Comparison of ENCODE assay signal across 8 cellular contexts in genomic region chr6:166861961-166862286, GRCh38.
DNase-seq lines count a peak whose midpoint lies in the region; ATAC-seq and TF ChIP-seq lines count a peak whose summit lies in the region.

No MANE protein-coding gene starts in this region.

- H3K27me3 ChIP-seq in GM06990 (replicated peaks; ENCODE audit: control insufficient read depth, insufficient read depth, low read length) (no peaks in the 10 kb centered on the region), Peyer's patch (no peaks in the 10 kb centered on the region), psoas muscle (ENCODE audit: insufficient read depth in 3 of 3, low read length in 2 of 3) (peaks cover 0 to 64% (median 13%) of the 10 kb centered on the region in 3 donors)

- TF ChIP-seq CTCF in GM06990 (IDR thresholded peaks at IDR 0.05; ENCODE audit: insufficient read depth, low read length, poor library complexity, severe bottlenecking), result no peak
- no peak for TF ChIP-seq CTCF in Peyer's patch (IDR thresholded peaks at IDR 0.05)
- TF ChIP-seq CTCF in fibroblast of the aortic adventitia (IDR thresholded peaks at IDR 0.05; ENCODE audit: insufficient read depth, low read length), result no peak
- no peak for TF ChIP-seq CTCF in psoas muscle (IDR thresholded peaks at IDR 0.05)

- H3K27ac ChIP-seq in Peyer's patch, result no peak overlapping the region
- H3K27ac ChIP-seq in psoas muscle, result no peak overlapping the region

- ATAC-seq in psoas muscle (no peak), HG02938 (IDR thresholded peaks at IDR 0.05; ENCODE audit: unreplicated experiment) (no peak), HG03565 (IDR thresholded peaks at IDR 0.05; ENCODE audit: unreplicated experiment) (no peak)

- H3K36me3 ChIP-seq in GM06990 (ENCODE audit: control insufficient read depth, insufficient read depth, low read length) (no peaks in the 10 kb centered on the region), Peyer's patch (no peaks in the 10 kb centered on the region), psoas muscle (ENCODE audit: insufficient read depth in 1 of 2, low read depth in 1 of 2) (no peaks in the 10 kb centered on the region)

- H3K4me1 ChIP-seq in Peyer's patch (peaks cover 0 to 17% (median 3%) of the 10 kb centered on the region in 4 donors), psoas muscle (no peaks in the 10 kb centered on the region)

- H3K9me3 ChIP-seq in Peyer's patch, result no peaks in the 10 kb centered on the region
- H3K9me3 ChIP-seq in psoas muscle, result no peaks in the 10 kb centered on the region

- TF ChIP-seq POLR2A in Peyer's patch (IDR thresholded peaks at IDR 0.05), result no peak

- H3K4me3 ChIP-seq in GM06990 (replicated peaks; ENCODE audit: low read depth, low read length) (peak overlapping the region; percentile 57), Peyer's patch (peak overlapping the region; percentile 41 to 59 (median 50)), fibroblast of the aortic adventitia (ENCODE audit: low read depth, low read length) (peak overlapping the region; percentile 51), psoas muscle (peak overlapping the region; percentile 67)

- DNase-seq in GM06990 (ENCODE audit: extremely low read depth, insufficient read length) (no peak), Peyer's patch (no peak), fibroblast of the aortic adventitia (ENCODE audit: low read depth) (no peak), psoas muscle (no peak), middle frontal gyrus (ENCODE audit: extremely low spot score, low spot score) (no peak), NCI-H82 treated with DMSO at 0.1 percent for 48 hours (lab: John Stamatoyannopoulos, UW; ENCODE audit: unreplicated experiment) (no peak)

- intact Hi-C loops in psoas muscle (cut with DNase I), result no loop called here

- 3 to 5% (median 4%) methylated on average over 11 of the region's 11 CpGs for WGBS in psoas muscle, 3 donors
